ENCODE assay signal across 1 cellular context in the genomic region with DNA sequence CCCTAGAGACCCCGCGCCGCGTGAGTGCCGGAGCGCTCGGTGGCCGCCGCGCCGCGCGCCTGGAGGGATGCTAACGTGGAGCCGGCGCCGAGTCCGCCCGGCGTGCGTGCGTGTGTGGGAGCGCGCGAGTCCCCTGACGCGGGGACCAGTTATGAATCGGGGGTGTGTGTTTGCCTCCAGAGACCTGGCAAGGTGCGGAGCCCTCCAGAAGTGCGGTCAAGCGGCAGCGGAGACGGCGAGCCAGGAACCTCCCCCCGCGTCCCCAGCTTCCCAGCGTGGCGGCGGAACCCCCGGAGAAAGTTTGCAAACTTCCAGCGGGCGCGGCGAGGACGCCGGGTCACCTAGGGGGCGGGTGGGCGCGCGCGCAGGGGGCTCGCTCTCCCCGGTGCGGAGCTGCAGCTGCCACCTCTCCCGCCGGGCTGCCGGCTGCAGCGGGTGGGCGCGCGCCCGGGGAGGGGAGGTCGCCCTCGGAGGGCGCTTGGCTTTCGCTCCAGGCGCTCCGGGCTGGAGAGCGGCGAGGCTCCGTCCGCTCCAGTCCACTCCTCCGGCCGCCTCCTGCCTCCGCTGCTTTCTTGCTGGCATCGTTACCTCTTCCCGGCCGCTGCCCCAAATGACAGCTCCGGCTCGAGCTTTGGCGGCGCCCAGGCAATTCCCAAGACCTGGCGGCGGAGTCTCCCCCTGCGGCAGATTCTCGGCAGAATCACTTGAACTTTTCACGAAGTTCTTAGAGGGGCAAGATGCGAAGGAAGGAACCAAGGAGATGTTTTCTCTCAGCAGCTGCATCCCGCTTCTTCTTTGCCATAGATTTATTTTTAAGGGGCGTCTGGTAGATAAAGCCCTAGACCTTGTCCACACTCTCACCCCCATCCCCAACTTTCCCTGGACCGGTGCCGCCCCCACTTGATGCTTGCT.
TF ChIP-seq lines count a peak whose summit lies in the region.

No MANE protein-coding gene starts in this region.

TF ChIP-seq in HCT116, 20 proteins besides CTCF, POLR2A, EP300 and RAD21 (continued from another document):
- TF ChIP-seq, protein P1, sequence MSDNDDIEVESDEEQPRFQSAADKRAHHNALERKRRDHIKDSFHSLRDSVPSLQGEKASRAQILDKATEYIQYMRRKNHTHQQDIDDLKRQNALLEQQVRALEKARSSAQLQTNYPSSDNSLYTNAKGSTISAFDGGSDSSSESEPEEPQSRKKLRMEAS (IDR thresholded peaks at IDR 0.05) = no peak
- TF ChIP-seq, protein P2, sequence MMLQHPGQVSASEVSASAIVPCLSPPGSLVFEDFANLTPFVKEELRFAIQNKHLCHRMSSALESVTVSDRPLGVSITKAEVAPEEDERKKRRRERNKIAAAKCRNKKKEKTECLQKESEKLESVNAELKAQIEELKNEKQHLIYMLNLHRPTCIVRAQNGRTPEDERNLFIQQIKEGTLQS (IDR thresholded peaks at IDR 0.05) = no peak
- TF ChIP-seq EZH2phosphoT487 (IDR thresholded peaks at IDR 0.05; ENCODE audit: borderline replicate concordance) (no peak), ZFX (IDR thresholded peaks at IDR 0.05) (no peak), ZNF274 (IDR thresholded peaks at IDR 0.05; ENCODE audit: low read depth, low read length) (no peak), EZH2 (IDR thresholded peaks at IDR 0.05) (no peak), POLR2AphosphoS5 (IDR thresholded peaks at IDR 0.05; ENCODE audit: low read depth, low read length) (no peak), YY1 (IDR thresholded peaks at IDR 0.05; ENCODE audit: extremely low read depth, insufficient replicate concordance, low read depth, low read length) (no peak), JUND (IDR thresholded peaks at IDR 0.05) (no peak), ELF1 (IDR thresholded peaks at IDR 0.05; ENCODE audit: borderline replicate concordance, low read depth) (no peak)
- TF ChIP-seq, protein P3, sequence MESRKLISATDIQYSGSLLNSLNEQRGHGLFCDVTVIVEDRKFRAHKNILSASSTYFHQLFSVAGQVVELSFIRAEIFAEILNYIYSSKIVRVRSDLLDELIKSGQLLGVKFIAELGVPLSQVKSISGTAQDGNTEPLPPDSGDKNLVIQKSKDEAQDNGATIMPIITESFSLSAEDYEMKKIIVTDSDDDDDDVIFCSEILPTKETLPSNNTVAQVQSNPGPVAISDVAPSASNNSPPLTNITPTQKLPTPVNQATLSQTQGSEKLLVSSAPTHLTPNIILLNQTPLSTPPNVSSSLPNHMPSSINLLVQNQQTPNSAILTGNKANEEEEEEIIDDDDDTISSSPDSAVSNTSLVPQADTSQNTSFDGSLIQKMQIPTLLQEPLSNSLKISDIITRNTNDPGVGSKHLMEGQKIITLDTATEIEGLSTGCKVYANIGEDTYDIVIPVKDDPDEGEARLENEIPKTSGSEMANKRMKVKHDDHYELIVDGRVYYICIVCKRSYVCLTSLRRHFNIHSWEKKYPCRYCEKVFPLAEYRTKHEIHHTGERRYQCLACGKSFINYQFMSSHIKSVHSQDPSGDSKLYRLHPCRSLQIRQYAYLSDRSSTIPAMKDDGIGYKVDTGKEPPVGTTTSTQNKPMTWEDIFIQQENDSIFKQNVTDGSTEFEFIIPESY (IDR thresholded peaks at IDR 0.05; ENCODE audit: extremely low read depth, insufficient replicate concordance, low read length) = no peak
